In genomic region chr5:6765612-6766525, GRCh38 we compare ENCODE assay signal across 8 cellular contexts. TPM values are rescaled to one million over a fixed set of nuclear protein-coding genes. Genes with fewer than 3 reads are reported as not detected.
DNase-seq lines count a peak whose midpoint lies in the region; ATAC-seq and TF ChIP-seq lines count a peak whose summit lies in the region.

No MANE protein-coding gene starts in this region.

- peak; percentile 74 for DNase-seq in EH (ENCODE audit: low read depth)
- peak; percentile 73 for DNase-seq in KBM-7
- DNase-seq in PC-9 = peak; percentile 68 to 95
- peak; percentile 63 for DNase-seq in activated T-helper 1 cell treated with anti-CD3 and anti-CD28 coated beads, Interleukin-12 subunit alpha, Interleukin-12 subunit beta, Interleukin-2, Interleukin-4 antibody, amounts not matched to agents 30 ng/mL and 10 ng/mL and 1 ng/mL, durations not matched to agents 14 hours and 24 hours and 36 hours (ENCODE audit: low spot score)
- DNase-seq in fibroblast of villous mesenchyme (ENCODE audit: low read depth) = peak; percentile 72
- DNase-seq in non-pigmented ciliary epithelial cell (ENCODE audit: low read depth) = peak; percentile 18
- DNase-seq in suprapubic skin (ENCODE audit: low spot score in 2 of 2) = peak in 1 of 2 donors; percentile 85

- in situ Hi-C loops in KBM-7 (cut with MboI; ENCODE audit: low pct_unique_long_range_greater_than_20kb, low sequenced_read_pairs) = no loop called here

- intact Hi-C loops in PC-9 (cut with micrococcal nuclease; ENCODE audit: unreplicated experiment) = loop anchor here (1.0 to 10.0 kb wide), 12 partner anchors 53 to 1091 kb away; partner anchors contain the start of genes MED10, NSUN2, SRD5A1 and TENT4A
- intact Hi-C loops in activated T-helper 1 cell treated with anti-CD3 and anti-CD28 coated beads, Interleukin-12 subunit alpha, Interleukin-12 subunit beta, Interleukin-2, Interleukin-4 antibody, amounts not matched to agents 30 ng/mL and 10 ng/mL and 1 ng/mL, durations not matched to agents 14 hours and 24 hours and 36 hours (cut with micrococcal nuclease) = loop anchor here (1.0 to 5.0 kb wide), 2 partner anchors 61 to 980 kb away; no protein-coding TSS in a partner anchor

- peak overlapping the region; percentile 64; the same call in 1 of the 2 replicates for H2AFZ ChIP-seq in PC-9

- no peaks in the 10 kb centered on the region for H3K79me2 ChIP-seq in PC-9 (ENCODE audit: low read depth)

- H3K27ac Mint-ChIP-seq in activated T-helper 1 cell treated with anti-CD3 and anti-CD28 coated beads, Interleukin-12 subunit alpha, Interleukin-12 subunit beta, Interleukin-2, Interleukin-4 antibody, amounts not matched to agents 30 ng/mL and 10 ng/mL and 1 ng/mL, durations not matched to agents 14 hours and 24 hours and 36 hours = peak overlapping the region; percentile 34

- TF ChIP-seq CTCF in PC-9 (conservative IDR thresholded peaks at IDR 0.05) = peak; percentile 99
- peak; percentile 93 for TF ChIP-seq CTCF in fibroblast of villous mesenchyme (IDR thresholded peaks at IDR 0.05; ENCODE audit: insufficient read depth, low read depth, low read length)
- peak; percentile 72 to 86 for TF ChIP-seq CTCF in suprapubic skin (IDR thresholded peaks at IDR 0.05)

- no peak for TF ChIP-seq EP300 in suprapubic skin (IDR thresholded peaks at IDR 0.05)

- H3K36me3 Mint-ChIP-seq in activated T-helper 1 cell treated with anti-CD3 and anti-CD28 coated beads, Interleukin-12 subunit alpha, Interleukin-12 subunit beta, Interleukin-2, Interleukin-4 antibody, amounts not matched to agents 30 ng/mL and 10 ng/mL and 1 ng/mL, durations not matched to agents 14 hours and 24 hours and 36 hours (ENCODE audit: low read depth) = no peaks in the 10 kb centered on the region

- H3K36me3 ChIP-seq in PC-9 (ENCODE audit: low read depth) (no peaks in the 10 kb centered on the region), suprapubic skin (no peaks in the 10 kb centered on the region)

- H3K27me3 ChIP-seq in PC-9 (ENCODE audit: insufficient read depth, low read depth) (no peaks in the 10 kb centered on the region), suprapubic skin (no peaks in the 10 kb centered on the region)

- H3K9me3 ChIP-seq in PC-9 (ENCODE audit: insufficient read depth, low read depth) (no peaks in the 10 kb centered on the region), suprapubic skin (no peaks in the 10 kb centered on the region)

- H3K27ac ChIP-seq in PC-9 (peak overlapping the region; percentile 53), suprapubic skin (no peak overlapping the region)

- POLR2A ChIA-PET in PC-9 (lab: Charles Lee; ENCODE audit: unreplicated experiment) = no interaction called here

- H4K20me1 ChIP-seq in PC-9 (ENCODE audit: insufficient read depth) = no peaks in the 10 kb centered on the region

- WGBS in suprapubic skin = 34% methylated on average over 15 of the region's 22 CpGs

- H3K4me2 ChIP-seq in PC-9 = peak overlapping the region; percentile 71

- no peak for TF ChIP-seq POLR2A in suprapubic skin (IDR thresholded peaks at IDR 0.05)

- H3K4me3 ChIP-seq in PC-9 (no peak overlapping the region; the same call in 1 of the 2 replicates), fibroblast of villous mesenchyme (ENCODE audit: low read depth, low read length) (no peak overlapping the region), suprapubic skin (peak overlapping the region; percentile 1)

- BruUV-seq in PC-9 (replicated peaks; lab: Mats Ljungman, UMichigan) = no TSS peak

- peaks cover 5% of the 10 kb centered on the region for H3K4me1 Mint-ChIP-seq in activated T-helper 1 cell treated with anti-CD3 and anti-CD28 coated beads, Interleukin-12 subunit alpha, Interleukin-12 subunit beta, Interleukin-2, Interleukin-4 antibody, amounts not matched to agents 30 ng/mL and 10 ng/mL and 1 ng/mL, durations not matched to agents 14 hours and 24 hours and 36 hours (ENCODE audit: low read depth)

- no peaks in the 10 kb centered on the region for H3K9me3 Mint-ChIP-seq in activated T-helper 1 cell treated with anti-CD3 and anti-CD28 coated beads, Interleukin-12 subunit alpha, Interleukin-12 subunit beta, Interleukin-2, Interleukin-4 antibody, amounts not matched to agents 30 ng/mL and 10 ng/mL and 1 ng/mL, durations not matched to agents 14 hours and 24 hours and 36 hours

- H3K4me1 ChIP-seq in PC-9 (replicated peaks; ENCODE audit: insufficient read depth) (peaks cover 29% of the 10 kb centered on the region), suprapubic skin (peaks cover 25% of the 10 kb centered on the region)

- no peak overlapping the region for H3K4me3 Mint-ChIP-seq in activated T-helper 1 cell treated with anti-CD3 and anti-CD28 coated beads, Interleukin-12 subunit alpha, Interleukin-12 subunit beta, Interleukin-2, Interleukin-4 antibody, amounts not matched to agents 30 ng/mL and 10 ng/mL and 1 ng/mL, durations not matched to agents 14 hours and 24 hours and 36 hours

- H3K9me2 ChIP-seq in PC-9 (ENCODE audit: insufficient read depth) = no peaks in the 10 kb centered on the region

- CTCF ChIA-PET in PC-9 (lab: Charles Lee) = interaction anchor here (0.6 to 0.7 kb wide), 2 partner anchors 10 to 30 kb away, joined by 3 to 4 read pairs; no protein-coding TSS in a partner anchor

- H3F3A ChIP-seq in PC-9 (ENCODE audit: insufficient read depth, low read depth) = peaks cover 28% of the 10 kb centered on the region

- H3K27me3 Mint-ChIP-seq in activated T-helper 1 cell treated with anti-CD3 and anti-CD28 coated beads, Interleukin-12 subunit alpha, Interleukin-12 subunit beta, Interleukin-2, Interleukin-4 antibody, amounts not matched to agents 30 ng/mL and 10 ng/mL and 1 ng/mL, durations not matched to agents 14 hours and 24 hours and 36 hours (ENCODE audit: insufficient read depth) = no peaks in the 10 kb centered on the region

- peak; percentile 91 for ATAC-seq in GM21786 (IDR thresholded peaks at IDR 0.05; ENCODE audit: unreplicated experiment)

RNA-seq across cellular contexts. Expression of gene TENT4A, which starts 52.6 kb away (rescaled TPM):
- total RNA-seq in PC-9 (2021) = 72.8 and 84.8 TPM in 2 replicates
- total RNA-seq in activated T-helper 1 cell treated with anti-CD3 and anti-CD28 coated beads, Interleukin-12 subunit alpha, Interleukin-12 subunit beta, Interleukin-2, Interleukin-4 antibody, amounts not matched to agents 30 ng/mL and 10 ng/mL and 1 ng/mL, durations not matched to agents 14 hours and 24 hours and 36 hours = 40.6 and 42.3 TPM in 2 replicates
- 20.0 and 23.3 TPM in 2 replicates for total RNA-seq in fibroblast of villous mesenchyme
- 10 to 100 TPM; 36.4 to 67.3 (median 42.4) TPM for total RNA-seq in suprapubic skin
